ENCODE assay signal across 9 cellular contexts in the genomic region with DNA sequence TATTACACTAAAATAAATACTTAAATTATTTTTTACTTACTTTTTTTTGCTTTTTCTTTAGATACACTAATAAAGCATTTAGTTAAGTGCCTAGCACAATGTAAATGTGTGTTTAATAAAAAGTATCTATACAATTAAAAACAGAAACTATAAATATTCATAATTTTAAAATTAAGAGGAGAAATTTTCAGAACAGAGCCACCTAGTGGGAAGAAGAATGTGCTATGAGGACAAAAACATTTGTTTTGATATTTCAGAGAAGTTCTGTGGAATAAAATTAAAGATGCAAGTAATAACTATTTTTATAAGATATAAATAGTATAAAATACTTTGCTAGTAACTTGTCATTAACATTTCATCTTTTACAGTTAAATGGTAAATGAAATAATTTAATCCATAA. TPM values are rescaled to one million over a fixed set of nuclear protein-coding genes. Genes with fewer than 3 reads are reported as not detected.
DNase-seq lines count a peak whose midpoint lies in the region; ATAC-seq and TF ChIP-seq lines count a peak whose summit lies in the region.
"Had no signal": no experiment of that assay in that cellular context is flagged by ENCODE, and none has a peak within 500 bp of the region (broad histone marks: within the 10 kb centered on the region; RNA-seq: fewer than 3 reads in every experiment).

No MANE protein-coding gene starts in this region.

- TF ChIP-seq POLR2A in esophagus muscularis mucosa (IDR thresholded peaks at IDR 0.05; ENCODE audit: low read depth) = no peak

- no peak for DNase-seq in left ventricle myocardium inferior
- no peak for DNase-seq in right cardiac atrium
- DNase-seq in OCI-M1 (lab: John Stamatoyannopoulos, UW) = peak; percentile 29
- DNase-seq in esophagus muscularis mucosa (ENCODE audit: extremely low spot score) = no peak
- DNase-seq in type B pancreatic cell (ENCODE audit: extremely low spot score, unreplicated experiment) = no peak
- no peak for DNase-seq in activated effector memory CD4-positive, alpha-beta T cell treated with anti-CD3 and anti-CD28 coated beads, Interleukin-2, amount 50 U/mL, for 16 hours
- DNase-seq in Ammon's horn (ENCODE audit: low spot score) = no peak
- no peak for DNase-seq in activated naive CD4-positive, alpha-beta T cell (lab: John Stamatoyannopoulos, UW)
- DNase-seq: NCI-H446 treated with DMSO at 0.1 percent for 48 hours had no signal

- H3K27ac ChIP-seq in left ventricle myocardium inferior (replicated peaks) = no peak overlapping the region
- no peak overlapping the region for H3K27ac ChIP-seq in right cardiac atrium (ENCODE audit: low read length)
- no peak overlapping the region for H3K27ac ChIP-seq in esophagus muscularis mucosa (replicated peaks in 1 of 4)

- H3K4me3 ChIP-seq in left ventricle myocardium inferior (no peak overlapping the region), right cardiac atrium (ENCODE audit: low read length) (no peak overlapping the region), esophagus muscularis mucosa (no peak overlapping the region)

- H3K4me3 Mint-ChIP-seq in type B pancreatic cell = no peak overlapping the region

- no peaks in the 10 kb centered on the region for H3K36me3 Mint-ChIP-seq in type B pancreatic cell

- intact Hi-C loops in left ventricle myocardium inferior (cut with micrococcal nuclease) (no loop called here), right cardiac atrium (cut with DNase I) (no loop called here), esophagus muscularis mucosa (cut with DNase I) (no loop called here)

- H3K9me3 ChIP-seq in left ventricle myocardium inferior (replicated peaks) = no peaks in the 10 kb centered on the region
- H3K9me3 ChIP-seq in right cardiac atrium (ENCODE audit: control insufficient read depth, low read length) = no peaks in the 10 kb centered on the region
- H3K9me3 ChIP-seq in esophagus muscularis mucosa = no peaks in the 10 kb centered on the region

- no peak overlapping the region for H3K27ac Mint-ChIP-seq in type B pancreatic cell

- H3K36me3 ChIP-seq in left ventricle myocardium inferior (no peaks in the 10 kb centered on the region), esophagus muscularis mucosa (no peaks in the 10 kb centered on the region)

- H3K27me3 Mint-ChIP-seq in type B pancreatic cell = no peaks in the 10 kb centered on the region

- H3K27me3 ChIP-seq in left ventricle myocardium inferior (ENCODE audit: low read depth) (no peaks in the 10 kb centered on the region), right cardiac atrium (ENCODE audit: control insufficient read depth, insufficient read depth) (no peaks in the 10 kb centered on the region), esophagus muscularis mucosa (no peaks in the 10 kb centered on the region)

- H3K9me3 Mint-ChIP-seq in type B pancreatic cell = no peaks in the 10 kb centered on the region

- TF ChIP-seq CTCF in left ventricle myocardium inferior (IDR thresholded peaks at IDR 0.05; ENCODE audit: borderline replicate concordance) (peak; percentile 30), esophagus muscularis mucosa (IDR thresholded peaks at IDR 0.05) (peak in 2 of 3 experiments; percentile 32 to 36), type B pancreatic cell (conservative IDR thresholded peaks at IDR 0.05) (peak; percentile 75)

- H3K4me1 Mint-ChIP-seq in type B pancreatic cell (ENCODE audit: unreplicated experiment) = no peaks in the 10 kb centered on the region

- no peak for TF ChIP-seq EP300 in esophagus muscularis mucosa (IDR thresholded peaks at IDR 0.05)

- no peak for ATAC-seq in right cardiac atrium

- H3K4me1 ChIP-seq in left ventricle myocardium inferior = no peaks in the 10 kb centered on the region
- H3K4me1 ChIP-seq in right cardiac atrium (ENCODE audit: control insufficient read depth, insufficient read depth, low read length) = no peaks in the 10 kb centered on the region
- H3K4me1 ChIP-seq in esophagus muscularis mucosa = no peaks in the 10 kb centered on the region

RNA-seq across cellular contexts. Expression of a gene that starts 33.6 kb away (rescaled TPM):
- total RNA-seq in left ventricle myocardium inferior (not detected), right cardiac atrium (not detected), esophagus muscularis mucosa (not detected), type B pancreatic cell (ENCODE audit: low replicate concordance) (0.24 TPM in 1 of 2 replicates, not detected in the other)
- polyA plus RNA-seq in right cardiac atrium = not detected
